Comparison of ENCODE assay signal across 10 cellular contexts in the genomic region with DNA sequence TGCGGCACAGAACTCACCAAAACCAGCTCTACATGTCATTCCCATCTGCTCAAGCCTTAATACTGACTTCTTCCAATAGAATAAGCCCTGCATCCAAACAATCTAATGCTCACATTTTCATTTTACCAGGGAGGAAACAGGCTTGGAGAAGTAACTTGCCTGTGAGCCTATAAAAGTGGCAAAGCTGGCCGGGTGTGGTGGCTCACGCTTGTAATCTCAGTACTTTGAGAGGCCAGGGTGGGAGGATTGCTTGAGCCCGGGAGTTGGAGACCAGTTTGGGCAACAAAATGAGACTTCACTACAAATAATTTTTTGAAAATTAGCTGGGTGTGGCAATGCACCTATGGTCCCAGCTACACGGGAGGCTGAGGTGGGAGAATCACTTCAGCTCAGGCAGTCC.
"Had no signal": no experiment of that assay in that cellular context is flagged by ENCODE, and none has a peak within 500 bp of the region (broad histone marks: within the 10 kb centered on the region; RNA-seq: fewer than 3 reads in every experiment).

No MANE protein-coding gene starts in this region.

- H3K9me3 Mint-ChIP-seq: activated CD4-positive, alpha-beta memory T cell treated with anti-CD3 and anti-CD28 coated beads, Interleukin-2, amount 10 ng/mL, durations not matched to agents 7 days and 5 days; activated naive CD8-positive, alpha-beta T cell treated with anti-CD3 and anti-CD28 coated beads, Interleukin-2, amount 10 ng/mL, durations not matched to agents 7 days and 5 days; naive thymus-derived CD4-positive, alpha-beta T cell had no signal

- ATAC-seq: naive thymus-derived CD4-positive, alpha-beta T cell had no signal

- H3K4me3 ChIP-seq: right atrium auricular region had no signal

- H3K27ac Mint-ChIP-seq: activated CD4-positive, alpha-beta memory T cell treated with anti-CD3 and anti-CD28 coated beads, Interleukin-2, amount 10 ng/mL, durations not matched to agents 7 days and 5 days; activated naive CD8-positive, alpha-beta T cell treated with anti-CD3 and anti-CD28 coated beads, Interleukin-2, amount 10 ng/mL, durations not matched to agents 7 days and 5 days had no signal

- H3K4me3 Mint-ChIP-seq: activated CD4-positive, alpha-beta memory T cell treated with anti-CD3 and anti-CD28 coated beads, Interleukin-2, amount 10 ng/mL, durations not matched to agents 7 days and 5 days; activated naive CD8-positive, alpha-beta T cell treated with anti-CD3 and anti-CD28 coated beads, Interleukin-2, amount 10 ng/mL, durations not matched to agents 7 days and 5 days; naive thymus-derived CD4-positive, alpha-beta T cell had no signal

- DNase-seq: activated CD4-positive, alpha-beta memory T cell treated with anti-CD3 and anti-CD28 coated beads, Interleukin-2, amount 10 ng/mL, durations not matched to agents 7 days and 5 days; activated naive CD8-positive, alpha-beta T cell treated with anti-CD3 and anti-CD28 coated beads, Interleukin-2, amount 10 ng/mL, durations not matched to agents 7 days and 5 days; aorta; effector CD4-positive, alpha-beta T cell; midbrain; naive thymus-derived CD4-positive, alpha-beta T cell; nucleus accumbens; substantia nigra; T-helper 2 cell had no signal
